ENCODE assay signal across 32 cellular contexts in genomic region chr16:27088216-27088615, GRCh38. TPM values are rescaled to one million over a fixed set of nuclear protein-coding genes. Genes with fewer than 3 reads are reported as not detected.
"Had no signal": no experiment of that assay in that cellular context is flagged by ENCODE, and none has a peak within 500 bp of the region (broad histone marks: within the 10 kb centered on the region; RNA-seq: fewer than 3 reads in every experiment).

No MANE protein-coding gene starts in this region.

- DNase-seq: activated B cell treated with CpG ODN at 0.5 μM for 24 hours; activated CD4-positive, alpha-beta memory T cell treated with anti-CD3 and anti-CD28 coated beads, Interleukin-2, amount 10 ng/mL, durations not matched to agents 7 days and 5 days; activated CD4-positive, alpha-beta T cell treated with anti-CD3 and anti-CD28 coated beads for 48 hours; activated CD4-positive, alpha-beta T cell treated with anti-CD3 and anti-CD28 coated beads, Interleukin-2, amount 50 U/mL, for 4 hours; activated CD8-positive, alpha-beta memory T cell treated with anti-CD3 and anti-CD28 coated beads, Interleukin-2, amount 50 U/mL, for 48 hours; activated naive CD4-positive, alpha-beta T cell treated with anti-CD3 and anti-CD28 coated beads for 36 hours; activated naive CD8-positive, alpha-beta T cell treated with anti-CD3 and anti-CD28 coated beads for 36 hours; activated naive CD8-positive, alpha-beta T cell treated with anti-CD3 and anti-CD28 coated beads, Interleukin-2, amount 50 U/mL, for 24 hours; activated T-cell treated with anti-CD3 and anti-CD28 coated beads for 4 hours; activated T-cell treated with anti-CD3 and anti-CD28 coated beads, Interleukin-2, amount 50 U/mL, for 24 hours; activated T-cell treated with anti-CD3 and anti-CD28 coated beads, Interleukin-2, amount 50 U/mL, for 72 hours; adrenal gland; amygdala; aorta; body of pancreas; central memory CD4-positive, alpha-beta T cell; cerebellar nuclear complex; colonic mucosa; effector CD8-positive, alpha-beta T cell; esophagus squamous epithelium; foreskin melanocyte; T-helper 1 cell; T-helper 17 cell; T1000; WERI-Rb-1 had no signal

- ATAC-seq: activated CD4-positive, CD25-positive, alpha-beta regulatory T cell treated with anti-CD3 and anti-CD28 coated beads, Interleukin-2, amount 50 U/mL, for 24 hours; activated naive CD8-positive, alpha-beta T cell treated with anti-CD3 and anti-CD28 coated beads, Interleukin-2, amount 50 U/mL, for 24 hours; activated T-cell treated with anti-CD3 and anti-CD28 coated beads, Interleukin-2, amount 50 U/mL, for 72 hours; body of pancreas; gastroesophageal sphincter; T-helper 17 cell had no signal

RNA-seq across cellular contexts. Expression of gene C16orf82, which starts 21.5 kb away (rescaled TPM):
- total RNA-seq: activated B cell treated with CpG ODN at 0.5 μM for 24 hours; activated CD4-positive, alpha-beta memory T cell treated with anti-CD3 and anti-CD28 coated beads, Interleukin-2, amount 10 ng/mL, durations not matched to agents 7 days and 5 days; activated naive CD4-positive, alpha-beta T cell treated with anti-CD3 and anti-CD28 coated beads for 36 hours; activated naive CD8-positive, alpha-beta T cell treated with anti-CD3 and anti-CD28 coated beads for 36 hours; activated T-cell treated with anti-CD3 and anti-CD28 coated beads, Interleukin-2, amount 50 U/mL, for 72 hours; adrenal gland; aorta; body of pancreas; colonic mucosa; dermis microvascular lymphatic vessel endothelial cell; endothelial cell of umbilical vein; esophagus squamous epithelium; fibroblast of lung; fibroblast of villous mesenchyme; gastroesophageal sphincter; glomerular endothelial cell; T-helper 17 cell had no signal
